Comparison of ENCODE assay signal across 8 cellular contexts in genomic region chr12:75334384-75335030, GRCh38. TPM values are rescaled to one million over a fixed set of nuclear protein-coding genes. Genes with fewer than 3 reads are reported as not detected.
DNase-seq lines count a peak whose midpoint lies in the region; ATAC-seq, FAIRE-seq and TF ChIP-seq lines count a peak whose summit lies in the region.

TSS of gene GLIPR1L1 (plus strand) at chr12:75334670. CDS start at chr12:75334729, 59 bp downstream.

- H3K4me3 ChIP-seq in HUES48 (ENCODE audit: low read depth, low read length) (peak within 1 kb of the TSS; percentile 70), pancreas (peak within 1 kb of the TSS in 1 of 4 donors; percentile 28), tibial artery (peak within 1 kb of the TSS; percentile 43 to 52)

- no peaks in the 10 kb centered on the region for H3K27me3 ChIP-seq in HUES48 (ENCODE audit: control insufficient read depth, insufficient read depth, low read length)
- H3K27me3 ChIP-seq in pancreas: peaks cover 0 to 3% (median 0%) of the 10 kb centered on the region in 4 donors
- no peaks in the 10 kb centered on the region for H3K27me3 ChIP-seq in tibial artery

- peak; percentile 93 for DNase-seq in EH (ENCODE audit: low read depth)
- DNase-seq in SK-MEL-5 (ENCODE audit: low read depth, low spot score): peak; percentile 90
- peak; percentile 82 for DNase-seq in Right ventricle myocardium inferior (ENCODE audit: missing footprints)
- peak; percentile 61 to 87 (median 76) for DNase-seq in pancreas
- DNase-seq in tibial artery: peak; percentile 91 to 93

- H3K4me1 Mint-ChIP-seq in activated naive CD8-positive, alpha-beta T cell (ENCODE audit: low read depth): peaks cover 26% of the 10 kb centered on the region

- no peak for FAIRE-seq in pancreas (lab: Jason Lieb, UNC)

- peaks cover 24% of the 10 kb centered on the region for H3K27me3 Mint-ChIP-seq in activated naive CD8-positive, alpha-beta T cell

- no peaks in the 10 kb centered on the region for H3K36me3 Mint-ChIP-seq in activated naive CD8-positive, alpha-beta T cell

- H3K9me3 ChIP-seq in HUES48 (ENCODE audit: control insufficient read depth, insufficient read depth, low read length) (no peaks in the 10 kb centered on the region), pancreas (no peaks in the 10 kb centered on the region), tibial artery (no peaks in the 10 kb centered on the region)

- H3K27ac Mint-ChIP-seq in activated naive CD8-positive, alpha-beta T cell: no peak within 1 kb of the TSS

- no peaks in the 10 kb centered on the region for H3K9me3 Mint-ChIP-seq in activated naive CD8-positive, alpha-beta T cell (ENCODE audit: low read depth)

- 7 to 10% methylated on average over 23 of the region's 23 CpGs for WGBS in pancreas, 2 donors

- in situ Hi-C loops in SK-MEL-5 (cut with HindIII; ENCODE audit: low pct_unique_long_range_greater_than_20kb, low sequenced_read_pairs): no loop called here

- TF ChIP-seq CTCF in pancreas (IDR thresholded peaks at IDR 0.05): peak; percentile 75 to 87 (median 84)
- TF ChIP-seq CTCF in tibial artery (IDR thresholded peaks at IDR 0.05): peak; percentile 86 to 88

- H3K4me1 ChIP-seq in HUES48 (ENCODE audit: control insufficient read depth, insufficient read depth, low read length) (peaks cover 7% of the 10 kb centered on the region; the same call in 1 of the 2 replicates), pancreas (no peaks in the 10 kb centered on the region), tibial artery (peaks cover 0 to 9% (median 6%) of the 10 kb centered on the region in 4 donors)

- peak within 1 kb of the TSS; percentile 24; the same call in 1 of the 2 replicates for H3K9ac ChIP-seq in HUES48 (ENCODE audit: low read depth, low read length)

- no peaks in the 10 kb centered on the region for H3K36me3 ChIP-seq in HUES48 (ENCODE audit: control insufficient read depth, insufficient read depth, low read length)
- no peaks in the 10 kb centered on the region for H3K36me3 ChIP-seq in pancreas
- no peaks in the 10 kb centered on the region for H3K36me3 ChIP-seq in tibial artery

- intact Hi-C loops in Right ventricle myocardium inferior (cut with DNase I): loop anchor here (5.0 kb wide), 2 partner anchors 153 to 173 kb away; no protein-coding TSS in a partner anchor
- intact Hi-C loops in pancreas (cut with DNase I): no loop called here
- intact Hi-C loops in tibial artery (cut with DNase I; ENCODE audit: low total_unique reads): loop anchor here (10.0 kb wide), 1 partner anchor 170 kb away; no protein-coding TSS in a partner anchor

- peak within 1 kb of the TSS; percentile 5 for H3K27ac ChIP-seq in HUES48 (ENCODE audit: low read depth, low read length)
- no peak within 1 kb of the TSS for H3K27ac ChIP-seq in pancreas
- H3K27ac ChIP-seq in tibial artery: peak within 1 kb of the TSS; percentile 26 to 61

- ATAC-seq in GM21447 (IDR thresholded peaks at IDR 0.05; ENCODE audit: unreplicated experiment): peak; percentile 60
- peak; percentile 85 for ATAC-seq in Right ventricle myocardium inferior
- peak; percentile 46 to 89 (median 82) for ATAC-seq in pancreas

- H3K4me3 Mint-ChIP-seq in activated naive CD8-positive, alpha-beta T cell: peak within 1 kb of the TSS; percentile 75

RNA-seq across cellular contexts. Expression of gene GLIPR1L1, which starts in this region (rescaled TPM):
- not detected in 2 replicates for total RNA-seq in SK-MEL-5 (2014; rRNA removed; shearing (Covaris generic))
- not detected in 2 replicates for polyA plus RNA-seq in SK-MEL-5 (2015; cell fraction: cytosol; rRNA removed)
- not detected in 2 replicates for polyA plus RNA-seq in SK-MEL-5 (2015; cell fraction: nucleus; rRNA removed)
- total RNA-seq in Right ventricle myocardium inferior (not detected), pancreas (not detected)
- not detected for polyA plus RNA-seq in pancreas

Comparison
In these comparisons a context has a peak if more than half of its experiments do, and no peak if none do; other contexts are left out.
1. Peak in DNase-seq in SK-MEL-5; RNA of the gene not detected or under 1 TPM.
2. Peak in DNase-seq and ATAC-seq in Right ventricle myocardium inferior; RNA of the gene not detected or under 1 TPM.
3. Peak in DNase-seq and ATAC-seq in pancreas; RNA of the gene not detected or under 1 TPM.
4. H3K27ac ChIP-seq: peak in HUES48 (single experiment) and tibial artery (2 of 2); none in pancreas (0 of 4).
5. intact Hi-C loops: an anchor here in Right ventricle myocardium inferior (5.0 kb wide) and tibial artery (10.0 kb wide); none called in pancreas.
6. Peak in every context shown above with its lines, with median percentiles within 50 percentile points of each other: DNase-seq and ATAC-seq.